12 cellular contexts compared by ENCODE assay signal in the genomic region with DNA sequence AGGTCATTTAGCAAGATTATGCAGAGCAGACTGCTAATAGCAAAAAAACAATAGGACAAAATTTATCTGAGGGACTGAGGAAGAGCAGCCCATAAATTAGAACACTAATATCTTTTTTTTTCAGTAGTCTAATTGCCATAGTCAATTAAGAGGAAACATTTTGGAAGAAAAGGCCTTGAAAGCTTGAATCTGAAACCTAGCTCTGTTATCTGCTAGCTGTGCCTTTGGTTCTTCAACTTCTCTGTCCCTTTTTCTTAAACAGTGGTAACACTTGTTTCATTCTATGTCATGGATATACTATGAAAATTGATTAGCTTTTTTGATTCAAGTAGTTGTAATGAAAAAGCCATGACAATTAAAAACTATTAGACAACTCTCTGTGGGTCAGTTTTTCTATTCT. TPM values are rescaled to one million over a fixed set of nuclear protein-coding genes. Genes with fewer than 3 reads are reported as not detected.
DNase-seq lines count a peak whose midpoint lies in the region; ATAC-seq and TF ChIP-seq lines count a peak whose summit lies in the region.
"Had no signal": no experiment of that assay in that cellular context is flagged by ENCODE, and none has a peak within 500 bp of the region (broad histone marks: within the 10 kb centered on the region; RNA-seq: fewer than 3 reads in every experiment).

No MANE protein-coding gene starts in this region.

- H3F3A ChIP-seq in PC-9 (ENCODE audit: insufficient read depth, low read depth) = peaks cover 6% of the 10 kb centered on the region; the same call in 1 of the 2 replicates

- no peak for TF ChIP-seq CTCF in PC-9 (conservative IDR thresholded peaks at IDR 0.05)

- CTCF ChIA-PET in PC-9 (lab: Charles Lee) = interaction anchor here (0.6 kb wide), 1 partner anchor 103 kb away, joined by 4 read pairs; no protein-coding TSS in a partner anchor

- intact Hi-C loops in PC-9 (cut with micrococcal nuclease; ENCODE audit: unreplicated experiment) = loop anchor here (5.0 to 10.0 kb wide), 2 partner anchors 132 to 146 kb away; partner anchors contain the start of genes TRPC1 and XRN1

- H3K9me3 ChIP-seq in PC-9 (ENCODE audit: insufficient read depth, low read depth) (no peaks in the 10 kb centered on the region), skeletal muscle satellite cell (replicated peaks; ENCODE audit: low read length) (no peaks in the 10 kb centered on the region)
- H3K9me3 ChIP-seq: SJCRH30 had no signal

- peaks cover 55% of the 10 kb centered on the region for H3K4me1 Mint-ChIP-seq in activated T-cell treated with anti-CD3 and anti-CD28 coated beads, Interleukin-2, amount 50 U/mL, for 72 hours (ENCODE audit: low read depth)
- peaks cover 38 to 49% of the 10 kb centered on the region in 2 donors for H3K4me1 Mint-ChIP-seq in effector memory CD8-positive, alpha-beta T cell (ENCODE audit: low read depth in 2 of 2)

- no peak overlapping the region for H2AFZ ChIP-seq in PC-9

- H3K27me3 ChIP-seq in PC-9 (ENCODE audit: insufficient read depth, low read depth) (no peaks in the 10 kb centered on the region), skeletal muscle satellite cell (ENCODE audit: control insufficient read depth, insufficient read depth, low read length) (no peaks in the 10 kb centered on the region)
- H3K27me3 ChIP-seq: SJCRH30 had no signal

- H3K9me3 Mint-ChIP-seq in activated T-cell treated with anti-CD3 and anti-CD28 coated beads, Interleukin-2, amount 50 U/mL, for 72 hours = no peaks in the 10 kb centered on the region
- H3K9me3 Mint-ChIP-seq in effector memory CD8-positive, alpha-beta T cell = no peaks in the 10 kb centered on the region

- no peak overlapping the region for H3K9ac ChIP-seq in skeletal muscle satellite cell (ENCODE audit: low read depth, low read length)

- H3K4me1 ChIP-seq in PC-9 (replicated peaks; ENCODE audit: insufficient read depth) (peaks cover 28% of the 10 kb centered on the region), skeletal muscle satellite cell (ENCODE audit: control insufficient read depth, insufficient read depth, low read length) (peaks cover 17% of the 10 kb centered on the region)

- no TSS peak for BruUV-seq in PC-9 (replicated peaks; lab: Mats Ljungman, UMichigan)

- H4K20me1 ChIP-seq in PC-9 (ENCODE audit: insufficient read depth) = no peaks in the 10 kb centered on the region; the same call in 1 of the 2 replicates

- H3K27me3 Mint-ChIP-seq in activated T-cell treated with anti-CD3 and anti-CD28 coated beads, Interleukin-2, amount 50 U/mL, for 72 hours (ENCODE audit: low read depth) = no peaks in the 10 kb centered on the region
- no peaks in the 10 kb centered on the region for H3K27me3 Mint-ChIP-seq in effector memory CD8-positive, alpha-beta T cell

- H3K36me3 Mint-ChIP-seq in activated T-cell treated with anti-CD3 and anti-CD28 coated beads, Interleukin-2, amount 50 U/mL, for 72 hours (ENCODE audit: insufficient read depth in 2 of 2) = peaks cover 4 to 13% of the 10 kb centered on the region in 2 donors
- peaks cover 25% of the 10 kb centered on the region for H3K36me3 Mint-ChIP-seq in effector memory CD8-positive, alpha-beta T cell (ENCODE audit: insufficient read depth)

- no peaks in the 10 kb centered on the region for H3K9me2 ChIP-seq in PC-9 (ENCODE audit: insufficient read depth)

- H3K27ac ChIP-seq in PC-9 = no peak overlapping the region

- H3K79me2 ChIP-seq in PC-9 (ENCODE audit: low read depth) = peaks cover 66% of the 10 kb centered on the region

- DNase-seq in activated T-cell treated with anti-CD3 and anti-CD28 coated beads, Interleukin-2, amount 50 U/mL, for 72 hours = no peak
- DNase-seq in activated T-cell treated with anti-CD3 and anti-CD28 coated beads, Interleukin-2, amount 50 U/mL, for 1 hour = no peak
- DNase-seq in PC-9 (no peak), NCI-H82 (lab: John Stamatoyannopoulos, UW) (no peak), inferior parietal cortex (ENCODE audit: extremely low spot score) (no peak)
- no peak for DNase-seq in effector memory CD8-positive, alpha-beta T cell
- no peak for DNase-seq in activated CD4-positive, CD25-positive, alpha-beta regulatory T cell treated with anti-CD3 and anti-CD28 coated beads, Interleukin-2, amount 50 U/mL, for 72 hours
- DNase-seq: activated CD4-positive, alpha-beta T cell treated with anti-CD3 and anti-CD28 coated beads, Interleukin-2, amount 50 U/mL, for 48 hours; NCI-H226; occipital lobe; SJCRH30 had no signal

- H3K4me2 ChIP-seq in PC-9 (peak overlapping the region; percentile 96), skeletal muscle satellite cell (ENCODE audit: low read length) (peak overlapping the region; percentile 93)

- H3K4me3 Mint-ChIP-seq in activated T-cell treated with anti-CD3 and anti-CD28 coated beads, Interleukin-2, amount 50 U/mL, for 72 hours = peak overlapping the region; percentile 98 to 99
- peak overlapping the region; percentile 94 to 96 for H3K4me3 Mint-ChIP-seq in effector memory CD8-positive, alpha-beta T cell

- POLR2A ChIA-PET in PC-9 (lab: Charles Lee; ENCODE audit: unreplicated experiment) = interaction anchor here (0.7 kb wide), 1 partner anchor 373 kb away, joined by 3 read pairs; no protein-coding TSS in a partner anchor

- H3K4me3 ChIP-seq in PC-9 = peak overlapping the region; percentile 98; the same call in 1 of the 2 replicates
- no peak overlapping the region for H3K4me3 ChIP-seq in skeletal muscle satellite cell (ENCODE audit: low read length)

- no peak for ATAC-seq in activated T-cell treated with anti-CD3 and anti-CD28 coated beads, Interleukin-2, amount 50 U/mL, for 72 hours (replicated peaks in 1 of 2)
- ATAC-seq in effector memory CD8-positive, alpha-beta T cell (replicated peaks) = no peak

- peak overlapping the region; percentile 99 for H3K27ac Mint-ChIP-seq in activated T-cell treated with anti-CD3 and anti-CD28 coated beads, Interleukin-2, amount 50 U/mL, for 72 hours
- H3K27ac Mint-ChIP-seq in effector memory CD8-positive, alpha-beta T cell = peak overlapping the region; percentile 95 to 99

- H3K36me3 ChIP-seq in PC-9 (ENCODE audit: low read depth) (0 out of 2 replicates have a peak, but pooled peaks cover 7% of the 10 kb centered on the region), skeletal muscle satellite cell (ENCODE audit: insufficient read depth, low read length) (no peaks in the 10 kb centered on the region)
- H3K36me3 ChIP-seq: SJCRH30 had no signal

RNA-seq across cellular contexts. Expression of gene ATR, which starts 1.7 kb away (rescaled TPM):
- 10 to 100 TPM; 27.3 to 34.8 TPM for total RNA-seq in activated T-cell treated with anti-CD3 and anti-CD28 coated beads, Interleukin-2, amount 50 U/mL, for 72 hours
- total RNA-seq in PC-9 (2021) = 28.3 and 33.3 TPM in 2 replicates
- 30.8 and 35.2 TPM in 2 replicates for total RNA-seq in skeletal muscle satellite cell (2012; rRNA removed)

RNA-seq across cellular contexts. Expression of gene PLS1, which starts 19.4 kb away (rescaled TPM):
- total RNA-seq in activated T-cell treated with anti-CD3 and anti-CD28 coated beads, Interleukin-2, amount 50 U/mL, for 72 hours = 1 to 10 TPM; 3.2 to 5.3 TPM
- 50.4 and 53.8 TPM in 2 replicates for total RNA-seq in PC-9 (2021)
- total RNA-seq in skeletal muscle satellite cell (2012; rRNA removed) = 0.25 and 0.44 TPM in 2 replicates
